Comparison of ENCODE assay signal across 10 cellular contexts in the genomic region with DNA sequence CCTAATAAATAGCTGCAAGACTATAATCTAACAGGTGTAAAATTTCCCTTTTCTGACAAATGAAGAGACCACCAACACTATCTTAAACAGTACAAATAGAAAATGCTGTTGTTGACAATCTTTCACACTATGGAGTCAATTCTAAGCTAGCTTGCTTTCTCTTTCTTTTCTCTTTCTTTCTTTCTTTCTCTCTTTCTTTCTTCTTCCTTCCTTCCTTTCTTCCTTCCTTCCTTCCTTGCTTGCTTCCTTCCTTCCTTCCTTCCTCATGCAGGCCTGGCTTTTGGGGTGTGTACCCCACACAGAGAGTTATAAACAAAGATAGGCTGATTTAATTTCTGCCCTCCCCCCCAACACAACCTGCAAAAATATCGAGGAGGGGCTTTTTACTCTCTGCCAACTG. TPM values are rescaled to one million over a fixed set of nuclear protein-coding genes. Genes with fewer than 3 reads are reported as not detected.
"Had no signal": no experiment of that assay in that cellular context is flagged by ENCODE, and none has a peak within 500 bp of the region (broad histone marks: within the 10 kb centered on the region; RNA-seq: fewer than 3 reads in every experiment).

No MANE protein-coding gene starts in this region.

- H3K36me3 ChIP-seq: HAP-1 had no signal

- H3K27ac ChIP-seq: GM23248, HL-60 had no signal

- DNase-seq: GM23248, GOT3, H7, IMR-90, KG1 had no signal

- H3K9me3 ChIP-seq: HAP-1 had no signal

- H3K4me3 ChIP-seq: GM23248, HAP-1, K562 had no signal

- ATAC-seq: HCT116, K562 had no signal

RNA-seq across cellular contexts. Expression of a gene that starts 8.1 kb away (rescaled TPM):
- total RNA-seq: GM23248, H4, H7, IMR-90, K562 had no signal
